In the genomic region with DNA sequence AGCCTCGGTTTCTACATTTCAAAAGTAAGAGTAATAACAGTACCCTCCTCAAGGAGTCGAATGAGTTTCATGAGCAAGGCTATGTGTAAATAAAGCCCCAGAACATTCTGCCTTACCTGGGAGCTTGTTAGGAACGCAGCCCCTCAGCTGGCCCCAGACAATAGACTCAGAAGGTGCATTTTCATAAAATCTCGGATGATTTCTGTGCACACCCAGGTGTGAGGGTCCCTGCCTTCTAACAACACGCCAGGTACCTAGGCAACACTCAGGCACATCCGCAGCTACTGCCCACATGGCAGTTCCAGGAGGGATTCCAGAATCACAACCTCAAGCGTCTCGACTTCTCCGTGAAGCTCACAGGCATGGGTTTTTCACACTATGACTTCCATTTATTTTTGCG, we compare ENCODE assay signal across 34 cellular contexts.
A peak's percentile ranks its signal among the peaks of the same experiment; 100 is the strongest.
DNase-seq lines count a peak whose midpoint lies in the region; ATAC-seq and TF ChIP-seq lines count a peak whose summit lies in the region.
"Had no signal": no experiment of that assay in that cellular context is flagged by ENCODE, and none has a peak within 500 bp of the region (broad histone marks: within the 10 kb centered on the region; RNA-seq: fewer than 3 reads in every experiment).

No MANE protein-coding gene starts in this region.

- intact Hi-C loops in heart left ventricle (cut with DNase I): no loop called here
- intact Hi-C loops in activated CD4-positive, alpha-beta memory T cell treated with anti-CD3 and anti-CD28 coated beads for 36 hours (cut with micrococcal nuclease): no loop called here

- no peaks in the 10 kb centered on the region for H3K27me3 ChIP-seq in right atrium auricular region
- no peaks in the 10 kb centered on the region for H3K27me3 ChIP-seq in heart left ventricle
- H3K27me3 ChIP-seq in RWPE2 (ENCODE audit: insufficient read depth, poor library complexity, severe bottlenecking): peaks cover 84% of the 10 kb centered on the region
- H3K27me3 ChIP-seq: BE2C; BLaER1; BLaER1 treated with 17β-estradiol and CSF1 and Interleukin-3, amounts not matched to agents 10 nM and 100 nM had no signal

- H3K9me3 ChIP-seq in right atrium auricular region: no peaks in the 10 kb centered on the region
- H3K9me3 ChIP-seq in heart left ventricle: peaks cover 0 to 10% (median 0%) of the 10 kb centered on the region in 12 donors
- no peaks in the 10 kb centered on the region for H3K9me3 ChIP-seq in RWPE2 (ENCODE audit: severe bottlenecking)
- H3K9me3 ChIP-seq: A549, BE2C had no signal

- WGBS in heart left ventricle, 4 donors: 84 to 92% (median 87%) methylated on average over 10 of the region's 10 CpGs

- CTCF ChIA-PET in activated CD4-positive, alpha-beta memory T cell treated with anti-CD3 and anti-CD28 coated beads for 36 hours (lab: Charles Lee): no interaction called here

- H3K4me1 ChIP-seq in right atrium auricular region: no peaks in the 10 kb centered on the region
- no peaks in the 10 kb centered on the region for H3K4me1 ChIP-seq in heart left ventricle
- H3K4me1 ChIP-seq in RWPE2 (ENCODE audit: insufficient read depth, poor library complexity, severe bottlenecking): no peaks in the 10 kb centered on the region
- H3K4me1 ChIP-seq: A549; BE2C; BLaER1; BLaER1 treated with 17β-estradiol and CSF1 and Interleukin-3, amounts not matched to agents 10 nM and 100 nM; Caco-2 had no signal

- ATAC-seq in heart left ventricle (no peak), RWPE2 (ENCODE audit: low read depth) (no peak), GM19397 (IDR thresholded peaks at IDR 0.05; ENCODE audit: unreplicated experiment) (no peak)
- ATAC-seq: A549; CD8-positive, alpha-beta T cell had no signal

- H3K27ac ChIP-seq in right atrium auricular region (no peak overlapping the region), heart left ventricle (no peak overlapping the region), RWPE2 (ENCODE audit: poor library complexity, severe bottlenecking) (no peak overlapping the region)
- H3K27ac ChIP-seq: 22Rv1; A549; BLaER1; BLaER1 treated with 17β-estradiol and CSF1 and Interleukin-3, amounts not matched to agents 10 nM and 100 nM; C4-2B had no signal

- H3K27me3 Mint-ChIP-seq in osteocyte (ENCODE audit: unreplicated experiment): no peaks in the 10 kb centered on the region
- H3K27me3 Mint-ChIP-seq in activated CD4-positive, alpha-beta memory T cell treated with anti-CD3 and anti-CD28 coated beads for 36 hours: no peaks in the 10 kb centered on the region
- H3K27me3 Mint-ChIP-seq: B cell; CD4-positive, alpha-beta memory T cell; CD4-positive, alpha-beta T cell; CD4-positive, CD25-positive, alpha-beta regulatory T cell had no signal

- H3K27ac Mint-ChIP-seq in osteocyte (ENCODE audit: unreplicated experiment): no peak overlapping the region
- no peak overlapping the region for H3K27ac Mint-ChIP-seq in activated CD4-positive, alpha-beta memory T cell treated with anti-CD3 and anti-CD28 coated beads for 36 hours
- H3K27ac Mint-ChIP-seq: B cell; CD14-positive monocyte; CD4-positive, alpha-beta memory T cell; CD4-positive, alpha-beta T cell; CD4-positive, CD25-positive, alpha-beta regulatory T cell; CD8-positive, alpha-beta T cell had no signal

- peak; percentile 32 for DNase-seq in right atrium auricular region (ENCODE audit: low spot score)
- no peak for DNase-seq in heart left ventricle
- peak; percentile 38 for DNase-seq in RWPE2 (ENCODE audit: low spot score)
- DNase-seq in islet precursor cell: peak; percentile 22
- peak; percentile 51 for DNase-seq in osteocyte (ENCODE audit: extremely low spot score, unreplicated experiment)
- no peak for DNase-seq in 8988T
- DNase-seq in activated CD4-positive, alpha-beta memory T cell treated with anti-CD3 and anti-CD28 coated beads for 36 hours: no peak
- DNase-seq: ACHN; AML-193; BE2C; C1 segment of cervical spinal cord; Caco-2; Calu3; CD4-positive, alpha-beta memory T cell; CD4-positive, alpha-beta T cell; CD4-positive, CD25-positive, alpha-beta regulatory T cell; CD8-positive, alpha-beta memory T cell; CD8-positive, alpha-beta T cell; COR-L47; DMS 273 treated with DMSO at 0.1 percent for 48 hours; DMS153; DMS53; DMS79; DMS79 treated with DMSO at 0.1 percent for 48 hours; DND-41; EL had no signal

- TF ChIP-seq CTCF in right atrium auricular region (IDR thresholded peaks at IDR 0.05) (no peak), heart left ventricle (IDR thresholded peaks at IDR 0.05) (no peak), RWPE2 (IDR thresholded peaks at IDR 0.05; ENCODE audit: poor library complexity, severe bottlenecking) (no peak), osteocyte (IDR thresholded peaks at IDR 0.05) (no peak)

- no peaks in the 10 kb centered on the region for H3K36me3 Mint-ChIP-seq in osteocyte (ENCODE audit: unreplicated experiment)
- H3K36me3 Mint-ChIP-seq in activated CD4-positive, alpha-beta memory T cell treated with anti-CD3 and anti-CD28 coated beads for 36 hours: no peaks in the 10 kb centered on the region
- H3K36me3 Mint-ChIP-seq: CD14-positive monocyte; CD4-positive, alpha-beta memory T cell; CD4-positive, CD25-positive, alpha-beta regulatory T cell; CD8-positive, alpha-beta memory T cell; CD8-positive, alpha-beta T cell had no signal

- POLR2A ChIA-PET in activated CD4-positive, alpha-beta memory T cell treated with anti-CD3 and anti-CD28 coated beads for 36 hours (lab: Charles Lee): no interaction called here

- no peak for TF ChIP-seq POLR2A in heart left ventricle (IDR thresholded peaks at IDR 0.05)

- no peaks in the 10 kb centered on the region for H3K36me3 ChIP-seq in right atrium auricular region
- H3K36me3 ChIP-seq in heart left ventricle: no peaks in the 10 kb centered on the region
- H3K36me3 ChIP-seq in RWPE2 (ENCODE audit: low read depth): no peaks in the 10 kb centered on the region
- H3K36me3 ChIP-seq: BE2C; BLaER1; BLaER1 treated with 17β-estradiol and CSF1 and Interleukin-3, amounts not matched to agents 10 nM and 100 nM had no signal

- no peak overlapping the region for H3K4me3 Mint-ChIP-seq in osteocyte (ENCODE audit: unreplicated experiment)
- H3K4me3 Mint-ChIP-seq in activated CD4-positive, alpha-beta memory T cell treated with anti-CD3 and anti-CD28 coated beads for 36 hours: no peak overlapping the region
- H3K4me3 Mint-ChIP-seq: B cell; CD14-positive monocyte; CD4-positive, alpha-beta memory T cell; CD4-positive, alpha-beta T cell; CD4-positive, CD25-positive, alpha-beta regulatory T cell; CD8-positive, alpha-beta memory T cell; CD8-positive, alpha-beta T cell had no signal

- H3K4me3 ChIP-seq in right atrium auricular region (no peak overlapping the region), heart left ventricle (no peak overlapping the region), RWPE2 (ENCODE audit: severe bottlenecking) (no peak overlapping the region)
- H3K4me3 ChIP-seq: A549; BLaER1; BLaER1 treated with 17β-estradiol and CSF1 and Interleukin-3, amounts not matched to agents 10 nM and 100 nM had no signal

- no peaks in the 10 kb centered on the region for H3K9me3 Mint-ChIP-seq in osteocyte (ENCODE audit: unreplicated experiment)
- peaks cover 10% of the 10 kb centered on the region for H3K9me3 Mint-ChIP-seq in activated CD4-positive, alpha-beta memory T cell treated with anti-CD3 and anti-CD28 coated beads for 36 hours

- H3K4me1 Mint-ChIP-seq in osteocyte (ENCODE audit: unreplicated experiment): no peaks in the 10 kb centered on the region
- no peaks in the 10 kb centered on the region for H3K4me1 Mint-ChIP-seq in activated CD4-positive, alpha-beta memory T cell treated with anti-CD3 and anti-CD28 coated beads for 36 hours (ENCODE audit: low read depth)
- H3K4me1 Mint-ChIP-seq: B cell; CD14-positive monocyte; CD4-positive, alpha-beta memory T cell; CD4-positive, CD25-positive, alpha-beta regulatory T cell; CD8-positive, alpha-beta memory T cell had no signal

Comparison
In these comparisons a context has a peak if more than half of its experiments do, and no peak if none do; other contexts are left out.
1. DNase-seq: peak in right atrium auricular region (single experiment), RWPE2 (single experiment), islet precursor cell (single experiment) and osteocyte (single experiment); none in heart left ventricle (0 of 5), 8988T (single experiment) and activated CD4-positive, alpha-beta memory T cell treated with anti-CD3 and anti-CD28 coated beads for 36 hours (single experiment).